In genomic region chr11:16280256-16280682, GRCh38 we compare ENCODE assay signal across 9 cellular contexts.
DNase-seq lines count a peak whose midpoint lies in the region; ATAC-seq and TF ChIP-seq lines count a peak whose summit lies in the region.
"Had no signal": no experiment of that assay in that cellular context is flagged by ENCODE, and none has a peak within 500 bp of the region (broad histone marks: within the 10 kb centered on the region; RNA-seq: fewer than 3 reads in every experiment).

No MANE protein-coding gene starts in this region.

- H3K4me1 ChIP-seq in adrenal gland (replicated peaks in 1 of 2), result no peaks in the 10 kb centered on the region

- peak; percentile 4 for DNase-seq in stimulated activated CD4-positive, alpha-beta T cell treated with anti-CD3 and anti-CD28 coated beads, Interleukin-1b, Interleukin-23, amount 100 ng/mL, for 48 hours
- DNase-seq in stimulated activated CD4-positive, alpha-beta T cell treated with anti-CD3 and anti-CD28 coated beads, Interleukin-4, amount 100 ng/mL, for 24 hours, result no peak
- DNase-seq in NCI-H510A (lab: John Stamatoyannopoulos, UW) (peak; percentile 40), adrenal gland (no peak), HCEC 1CT (no peak)
- no peak for DNase-seq in activated CD8-positive, alpha-beta memory T cell treated with anti-CD3 and anti-CD28 coated beads, Interleukin-2, amount 10 ng/mL, durations not matched to agents 7 days and 5 days
- DNase-seq in effector CD4-positive, alpha-beta T cell, result no peak
- DNase-seq: CD8-positive, alpha-beta memory T cell had no signal

- CTCF ChIA-PET in activated CD8-positive, alpha-beta memory T cell treated with anti-CD3 and anti-CD28 coated beads, Interleukin-2, amount 10 ng/mL, durations not matched to agents 7 days and 5 days (lab: Charles Lee), result no interaction called here

- H3K27me3 ChIP-seq in adrenal gland, result no peaks in the 10 kb centered on the region

- no peak overlapping the region for H3K4me3 Mint-ChIP-seq in activated CD8-positive, alpha-beta memory T cell treated with anti-CD3 and anti-CD28 coated beads, Interleukin-2, amount 10 ng/mL, durations not matched to agents 7 days and 5 days
- H3K4me3 Mint-ChIP-seq: CD8-positive, alpha-beta memory T cell had no signal

- peaks cover 0 to 5% (median 0%) of the 10 kb centered on the region in 3 donors for H3K9me3 ChIP-seq in adrenal gland (replicated peaks in 1 of 3)

- intact Hi-C loops in adrenal gland (cut with DNase I), result no loop called here

- no peak overlapping the region for H3K27ac ChIP-seq in adrenal gland

- no peak overlapping the region for H3K4me3 ChIP-seq in adrenal gland

- TF ChIP-seq POLR2A in adrenal gland (IDR thresholded peaks at IDR 0.05), result no peak

- H3K36me3 ChIP-seq in adrenal gland (replicated peaks in 1 of 2), result no peaks in the 10 kb centered on the region

- 55 to 62% (median 57%) methylated on average over 5 of the region's 5 CpGs for whole genome bisulfite sequencing in adrenal gland, 4 donors

- no peak for TF ChIP-seq CTCF in adrenal gland (IDR thresholded peaks at IDR 0.05)

- H3K4me1 Mint-ChIP-seq in activated CD8-positive, alpha-beta memory T cell treated with anti-CD3 and anti-CD28 coated beads, Interleukin-2, amount 10 ng/mL, durations not matched to agents 7 days and 5 days, result no peaks in the 10 kb centered on the region
- H3K4me1 Mint-ChIP-seq: CD8-positive, alpha-beta memory T cell had no signal

- peak; percentile 97 for ATAC-seq in esophagus mucosa
- ATAC-seq in activated CD8-positive, alpha-beta memory T cell treated with anti-CD3 and anti-CD28 coated beads, Interleukin-2, amount 10 ng/mL, durations not matched to agents 7 days and 5 days, result no peak

- H3K9me3 Mint-ChIP-seq in activated CD8-positive, alpha-beta memory T cell treated with anti-CD3 and anti-CD28 coated beads, Interleukin-2, amount 10 ng/mL, durations not matched to agents 7 days and 5 days (ENCODE audit: low read depth), result no peaks in the 10 kb centered on the region

- H3K27me3 Mint-ChIP-seq in activated CD8-positive, alpha-beta memory T cell treated with anti-CD3 and anti-CD28 coated beads, Interleukin-2, amount 10 ng/mL, durations not matched to agents 7 days and 5 days, result no peaks in the 10 kb centered on the region
- H3K27me3 Mint-ChIP-seq: CD8-positive, alpha-beta memory T cell had no signal

- no peaks in the 10 kb centered on the region for H3K36me3 Mint-ChIP-seq in activated CD8-positive, alpha-beta memory T cell treated with anti-CD3 and anti-CD28 coated beads, Interleukin-2, amount 10 ng/mL, durations not matched to agents 7 days and 5 days
- H3K36me3 Mint-ChIP-seq: CD8-positive, alpha-beta memory T cell had no signal

- no peak overlapping the region for H3K27ac Mint-ChIP-seq in activated CD8-positive, alpha-beta memory T cell treated with anti-CD3 and anti-CD28 coated beads, Interleukin-2, amount 10 ng/mL, durations not matched to agents 7 days and 5 days
- H3K27ac Mint-ChIP-seq: CD8-positive, alpha-beta memory T cell had no signal

Comparison
In these comparisons a context has a peak if more than half of its experiments do, and no peak if none do; other contexts are left out.
1. DNase-seq: peak in stimulated activated CD4-positive, alpha-beta T cell treated with anti-CD3 and anti-CD28 coated beads, Interleukin-1b, Interleukin-23, amount 100 ng/mL, for 48 hours (single experiment) and NCI-H510A (single experiment); none in stimulated activated CD4-positive, alpha-beta T cell treated with anti-CD3 and anti-CD28 coated beads, Interleukin-4, amount 100 ng/mL, for 24 hours (single experiment), activated CD8-positive, alpha-beta memory T cell treated with anti-CD3 and anti-CD28 coated beads, Interleukin-2, amount 10 ng/mL, durations not matched to agents 7 days and 5 days (single experiment), adrenal gland (0 of 7), effector CD4-positive, alpha-beta T cell (single experiment) and HCEC 1CT (single experiment).